33 cellular contexts compared by ENCODE assay signal in the genomic region with DNA sequence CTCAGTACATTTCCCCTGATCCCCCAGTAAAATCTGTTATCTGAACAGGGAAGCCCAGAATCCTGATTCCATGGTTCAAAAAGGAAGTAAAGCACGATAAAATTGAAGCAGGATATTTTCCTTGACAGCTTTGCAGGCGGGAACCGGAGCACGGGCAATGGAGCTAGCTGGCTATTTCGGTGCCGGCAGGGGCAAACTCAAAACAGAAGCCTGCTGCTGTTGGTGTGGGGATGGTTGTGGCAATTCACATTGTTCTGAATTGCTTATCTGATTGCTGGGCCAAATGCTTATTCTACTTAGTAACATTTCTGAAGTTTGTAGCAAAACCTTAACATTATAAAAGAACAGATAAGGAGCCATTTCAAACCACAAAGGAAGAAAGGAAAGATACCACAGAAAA.
A peak's percentile ranks its signal among the peaks of the same experiment; 100 is the strongest.
DNase-seq lines count a peak whose midpoint lies in the region; ATAC-seq, FAIRE-seq and TF ChIP-seq lines count a peak whose summit lies in the region.
"Had no signal": no experiment of that assay in that cellular context is flagged by ENCODE, and none has a peak within 500 bp of the region (broad histone marks: within the 10 kb centered on the region; RNA-seq: fewer than 3 reads in every experiment).

No MANE protein-coding gene starts in this region.

- 24% methylated on average over 6 of the region's 6 CpGs for WGBS in right cardiac atrium

- dilution Hi-C loops in endothelial cell of umbilical vein (cut with MboI; ENCODE audit: extremely low pct_ligation_motif_present, low sequenced_read_pairs), result no loop called here

- H3K9ac ChIP-seq in endothelial cell of umbilical vein (replicated peaks; ENCODE audit: extremely low read depth, insufficient read depth, low read length), result no peak overlapping the region

- no peaks in the 10 kb centered on the region for H3K27me3 ChIP-seq in right cardiac atrium (ENCODE audit: control insufficient read depth, insufficient read depth)
- H3K27me3 ChIP-seq in endothelial cell of umbilical vein (ENCODE audit: control insufficient read depth in 2 of 2, insufficient read depth in 2 of 2, low read length in 2 of 2), result peaks cover 0 to 12% of the 10 kb centered on the region in 2 experiments
- H3K27me3 ChIP-seq in effector memory CD4-positive, alpha-beta T cell (replicated peaks; ENCODE audit: control insufficient read depth, insufficient read depth, low read length, poor library complexity, severe bottlenecking), result no peaks in the 10 kb centered on the region
- no peaks in the 10 kb centered on the region for H3K27me3 ChIP-seq in PC-9 (ENCODE audit: insufficient read depth, low read depth)
- H3K27me3 ChIP-seq: body of pancreas, sigmoid colon, upper lobe of right lung had no signal

- no peaks in the 10 kb centered on the region for H3K27me3 Mint-ChIP-seq in T-helper 2 cell treated with Interferon-gamma antibody and Interleukin-4, amounts not matched to agents 5 μg/mL and 100 μg/mL, for 36 hours (ENCODE audit: low read depth)
- H3K27me3 Mint-ChIP-seq: CD4-positive, alpha-beta T cell; central memory CD8-positive, alpha-beta T cell had no signal

- POLR2A ChIA-PET in endothelial cell of umbilical vein (lab: Charles Lee), result no interaction called here
- POLR2A ChIA-PET in PC-9 (lab: Charles Lee; ENCODE audit: unreplicated experiment), result no interaction called here

- ATAC-seq in right cardiac atrium, result peak; percentile 26 to 34
- ATAC-seq in Right ventricle myocardium superior (ENCODE audit: poor library complexity), result no peak
- ATAC-seq in HG02610 (IDR thresholded peaks at IDR 0.05; ENCODE audit: unreplicated experiment), result no peak
- ATAC-seq: body of pancreas, esophagus mucosa, PC-3, upper lobe of right lung had no signal

- BruUV-seq in endothelial cell of umbilical vein (replicated peaks; lab: Mats Ljungman, UMichigan) (no TSS peak), PC-9 (replicated peaks; lab: Mats Ljungman, UMichigan) (no TSS peak)

- peak overlapping the region; percentile 24 for H3K27ac Mint-ChIP-seq in T-helper 2 cell treated with Interferon-gamma antibody and Interleukin-4, amounts not matched to agents 5 μg/mL and 100 μg/mL, for 36 hours
- H3K27ac Mint-ChIP-seq: CD4-positive, alpha-beta T cell had no signal

- no peaks in the 10 kb centered on the region for H3K36me3 Mint-ChIP-seq in T-helper 2 cell treated with Interferon-gamma antibody and Interleukin-4, amounts not matched to agents 5 μg/mL and 100 μg/mL, for 36 hours (ENCODE audit: low read depth)

- CTCF ChIA-PET in endothelial cell of umbilical vein (lab: Charles Lee) (no interaction called here), PC-9 (lab: Charles Lee) (no interaction called here)

- H3K4me3 ChIP-seq in right cardiac atrium (ENCODE audit: low read length) (no peak overlapping the region), endothelial cell of umbilical vein (replicated peaks in 1 of 3; ENCODE audit: insufficient read depth in 1 of 3, low read depth in 1 of 3, low read length in 3 of 3) (no peak overlapping the region), PC-9 (no peak overlapping the region)
- H3K4me3 ChIP-seq in effector memory CD4-positive, alpha-beta T cell (ENCODE audit: insufficient read depth, low read depth, low read length, poor library complexity, severe bottlenecking), result no peak overlapping the region
- H3K4me3 ChIP-seq: body of pancreas, HAP-1, left ventricle myocardium inferior, prostate gland, sigmoid colon, upper lobe of right lung had no signal

- intact Hi-C loops in right cardiac atrium (cut with DNase I) (no loop called here), Right ventricle myocardium superior (cut with DNase I) (no loop called here), endothelial cell of umbilical vein (cut with micrococcal nuclease) (no loop called here), PC-9 (cut with micrococcal nuclease; ENCODE audit: unreplicated experiment) (no loop called here)

- H3K4me1 ChIP-seq in right cardiac atrium (ENCODE audit: control insufficient read depth, insufficient read depth, low read length) (no peaks in the 10 kb centered on the region), endothelial cell of umbilical vein (ENCODE audit: control insufficient read depth, extremely low read depth, insufficient read depth, low read length) (no peaks in the 10 kb centered on the region), PC-9 (replicated peaks; ENCODE audit: insufficient read depth) (no peaks in the 10 kb centered on the region)
- H3K4me1 ChIP-seq in effector memory CD4-positive, alpha-beta T cell (ENCODE audit: control insufficient read depth, insufficient read depth, low read length, poor library complexity, severe bottlenecking), result no peaks in the 10 kb centered on the region
- H3K4me1 ChIP-seq: body of pancreas, HAP-1, left ventricle myocardium inferior, prostate gland, sigmoid colon, upper lobe of right lung had no signal

- peak; percentile 21 for FAIRE-seq in endothelial cell of umbilical vein (lab: Jason Lieb, UNC)
- FAIRE-seq: A204.1, islet of Langerhans had no signal

- no peaks in the 10 kb centered on the region for H3K9me3 ChIP-seq in right cardiac atrium (ENCODE audit: control insufficient read depth, low read length)
- no peaks in the 10 kb centered on the region for H3K9me3 ChIP-seq in endothelial cell of umbilical vein (replicated peaks; ENCODE audit: control insufficient read depth, insufficient read depth, low read length)
- H3K9me3 ChIP-seq in effector memory CD4-positive, alpha-beta T cell (ENCODE audit: control insufficient read depth, low read length), result no peaks in the 10 kb centered on the region
- H3K9me3 ChIP-seq in PC-9 (ENCODE audit: insufficient read depth, low read depth), result no peaks in the 10 kb centered on the region
- H3K9me3 ChIP-seq: body of pancreas, HAP-1, prostate gland, sigmoid colon, upper lobe of right lung had no signal

- H3K9me3 Mint-ChIP-seq in T-helper 2 cell treated with Interferon-gamma antibody and Interleukin-4, amounts not matched to agents 5 μg/mL and 100 μg/mL, for 36 hours, result no peaks in the 10 kb centered on the region
- H3K9me3 Mint-ChIP-seq: CD4-positive, alpha-beta T cell; central memory CD8-positive, alpha-beta T cell had no signal

- H4K20me1 ChIP-seq in endothelial cell of umbilical vein (replicated peaks; ENCODE audit: control insufficient read depth, extremely low read depth, insufficient read depth, low read length), result no peaks in the 10 kb centered on the region
- H4K20me1 ChIP-seq in PC-9 (ENCODE audit: insufficient read depth), result no peaks in the 10 kb centered on the region

- H3K9me2 ChIP-seq in PC-9 (ENCODE audit: insufficient read depth), result no peaks in the 10 kb centered on the region

- no peak for TF ChIP-seq POLR2A in endothelial cell of umbilical vein (IDR thresholded peaks at IDR 0.05; ENCODE audit: low read depth, low read length)

- no peaks in the 10 kb centered on the region for H3K9me1 ChIP-seq in endothelial cell of umbilical vein (replicated peaks; ENCODE audit: control insufficient read depth, extremely low read depth, insufficient read depth, low read length)

- no peak overlapping the region for H3K4me2 ChIP-seq in endothelial cell of umbilical vein (ENCODE audit: insufficient read depth, low read length)
- H3K4me2 ChIP-seq in PC-9, result no peak overlapping the region

- DNase-seq in right cardiac atrium (no peak), Right ventricle myocardium superior (no peak), endothelial cell of umbilical vein (ENCODE audit: low read depth, low spot score) (no peak), PC-9 (no peak), NCI-H187 (lab: John Stamatoyannopoulos, UW) (no peak)
- DNase-seq in T-helper 2 cell treated with Interferon-gamma antibody and Interleukin-4, amounts not matched to agents 5 μg/mL and 100 μg/mL, for 36 hours (ENCODE audit: low spot score), result no peak
- DNase-seq in effector memory CD4-positive, alpha-beta T cell, result no peak
- DNase-seq: activated CD4-positive, alpha-beta T cell treated with anti-CD3 and anti-CD28 coated beads for 4 hours; activated gamma-delta T cell; body of pancreas; CD4-positive, alpha-beta T cell; foreskin fibroblast; Karpas-422; left ventricle myocardium inferior; mesendoderm; NCI-H1417 treated with DMSO at 0.1 percent for 48 hours; NCI-H2081; NCI-H526; NK-92 treated with Interleukin-12 subunit alpha and Interleukin-12 subunit beta, amount 100 ng/mL, for 24 hours; PC-3; sigmoid colon; stimulated activated CD4-positive, alpha-beta T cell treated with anti-CD3 and anti-CD28 coated beads, Interleukin-15, amount 100 ng/mL, for 24 hours; stimulated activated CD4-positive, alpha-beta T cell treated with anti-CD3 and anti-CD28 coated beads, Interleukin-4, amount 100 ng/mL, for 4 hours; upper lobe of right lung had no signal

- H3F3A ChIP-seq in PC-9 (ENCODE audit: insufficient read depth, low read depth), result no peaks in the 10 kb centered on the region

- H3K4me3 Mint-ChIP-seq in T-helper 2 cell treated with Interferon-gamma antibody and Interleukin-4, amounts not matched to agents 5 μg/mL and 100 μg/mL, for 36 hours, result peak overlapping the region; percentile 41
- H3K4me3 Mint-ChIP-seq: CD4-positive, alpha-beta T cell; central memory CD8-positive, alpha-beta T cell; neural crest cell had no signal

- peaks cover 14% of the 10 kb centered on the region for H3K4me1 Mint-ChIP-seq in T-helper 2 cell treated with Interferon-gamma antibody and Interleukin-4, amounts not matched to agents 5 μg/mL and 100 μg/mL, for 36 hours (ENCODE audit: low read depth)
- H3K4me1 Mint-ChIP-seq: central memory CD8-positive, alpha-beta T cell; neural crest cell had no signal

- no peaks in the 10 kb centered on the region for H3K36me3 ChIP-seq in endothelial cell of umbilical vein (ENCODE audit: control insufficient read depth in 2 of 2, extremely low read depth in 1 of 2, insufficient read depth in 2 of 2, low read length in 2 of 2)
- no peaks in the 10 kb centered on the region for H3K36me3 ChIP-seq in effector memory CD4-positive, alpha-beta T cell (ENCODE audit: control insufficient read depth, insufficient read depth, low read length)
- no peaks in the 10 kb centered on the region for H3K36me3 ChIP-seq in PC-9 (ENCODE audit: low read depth)
- H3K36me3 ChIP-seq: HAP-1, left ventricle myocardium inferior, prostate gland, sigmoid colon, upper lobe of right lung had no signal

- H2AFZ ChIP-seq in endothelial cell of umbilical vein (ENCODE audit: low read depth, low read length) (no peak overlapping the region), PC-9 (no peak overlapping the region)

- TF ChIP-seq CTCF in endothelial cell of umbilical vein (IDR thresholded peaks at IDR 0.05; ENCODE audit: extremely low read depth in 1 of 2, insufficient read depth in 1 of 2, low read depth in 1 of 2, low read length in 2 of 2) (no peak), PC-9 (conservative IDR thresholded peaks at IDR 0.05) (no peak)

- no peak overlapping the region for H3K27ac ChIP-seq in right cardiac atrium (ENCODE audit: low read length)
- no peak overlapping the region for H3K27ac ChIP-seq in endothelial cell of umbilical vein (ENCODE audit: insufficient read depth, low read depth, low read length)
- H3K27ac ChIP-seq in effector memory CD4-positive, alpha-beta T cell (ENCODE audit: insufficient read depth, low read length, poor library complexity, severe bottlenecking), result no peak overlapping the region
- no peak overlapping the region for H3K27ac ChIP-seq in PC-9
- H3K27ac ChIP-seq: body of pancreas, left ventricle myocardium inferior, prostate gland, sigmoid colon, upper lobe of right lung, VCaP had no signal

- H3K79me2 ChIP-seq in endothelial cell of umbilical vein (ENCODE audit: control insufficient read depth, insufficient read depth, low read length) (no peaks in the 10 kb centered on the region), PC-9 (ENCODE audit: low read depth) (no peaks in the 10 kb centered on the region)

Comparison
In these comparisons a context has a peak if more than half of its experiments do, and no peak if none do; other contexts are left out.
1. ATAC-seq: peak in right cardiac atrium (2 of 2); none in Right ventricle myocardium superior (single experiment) and HG02610 (single experiment).